1 cellular context compared by ENCODE assay signal in genomic region chr16:28549301-28549899, GRCh38.
TF ChIP-seq lines count a peak whose summit lies in the region.

No MANE protein-coding gene starts in this region.

TF ChIP-seq in GM23338, 12 proteins besides CTCF, POLR2A, EP300 and RAD21 (continued from another document):
- TF ChIP-seq, protein P1, sequence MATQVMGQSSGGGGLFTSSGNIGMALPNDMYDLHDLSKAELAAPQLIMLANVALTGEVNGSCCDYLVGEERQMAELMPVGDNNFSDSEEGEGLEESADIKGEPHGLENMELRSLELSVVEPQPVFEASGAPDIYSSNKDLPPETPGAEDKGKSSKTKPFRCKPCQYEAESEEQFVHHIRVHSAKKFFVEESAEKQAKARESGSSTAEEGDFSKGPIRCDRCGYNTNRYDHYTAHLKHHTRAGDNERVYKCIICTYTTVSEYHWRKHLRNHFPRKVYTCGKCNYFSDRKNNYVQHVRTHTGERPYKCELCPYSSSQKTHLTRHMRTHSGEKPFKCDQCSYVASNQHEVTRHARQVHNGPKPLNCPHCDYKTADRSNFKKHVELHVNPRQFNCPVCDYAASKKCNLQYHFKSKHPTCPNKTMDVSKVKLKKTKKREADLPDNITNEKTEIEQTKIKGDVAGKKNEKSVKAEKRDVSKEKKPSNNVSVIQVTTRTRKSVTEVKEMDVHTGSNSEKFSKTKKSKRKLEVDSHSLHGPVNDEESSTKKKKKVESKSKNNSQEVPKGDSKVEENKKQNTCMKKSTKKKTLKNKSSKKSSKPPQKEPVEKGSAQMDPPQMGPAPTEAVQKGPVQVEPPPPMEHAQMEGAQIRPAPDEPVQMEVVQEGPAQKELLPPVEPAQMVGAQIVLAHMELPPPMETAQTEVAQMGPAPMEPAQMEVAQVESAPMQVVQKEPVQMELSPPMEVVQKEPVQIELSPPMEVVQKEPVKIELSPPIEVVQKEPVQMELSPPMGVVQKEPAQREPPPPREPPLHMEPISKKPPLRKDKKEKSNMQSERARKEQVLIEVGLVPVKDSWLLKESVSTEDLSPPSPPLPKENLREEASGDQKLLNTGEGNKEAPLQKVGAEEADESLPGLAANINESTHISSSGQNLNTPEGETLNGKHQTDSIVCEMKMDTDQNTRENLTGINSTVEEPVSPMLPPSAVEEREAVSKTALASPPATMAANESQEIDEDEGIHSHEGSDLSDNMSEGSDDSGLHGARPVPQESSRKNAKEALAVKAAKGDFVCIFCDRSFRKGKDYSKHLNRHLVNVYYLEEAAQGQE (IDR thresholded peaks at IDR 0.05; ENCODE audit: unreplicated experiment) = no peak
- TF ChIP-seq JUNB (IDR thresholded peaks at IDR 0.05; ENCODE audit: unreplicated experiment) (no peak), ZNF114 (CRISPR knock-in tag; IDR thresholded peaks at IDR 0.05) (no peak), POLR2AphosphoS5 (IDR thresholded peaks at IDR 0.05; ENCODE audit: low read depth) (no peak), CREB1 (CRISPR knock-in tag; IDR thresholded peaks at IDR 0.05; ENCODE audit: low read depth) (no peak), NANOG (IDR thresholded peaks at IDR 0.05; ENCODE audit: borderline replicate concordance) (no peak), ZNF331 (CRISPR knock-in tag; IDR thresholded peaks at IDR 0.05; ENCODE audit: low read depth) (no peak)
TF ChIP-seq in GM23338: peak in this region for 0.
